22 cellular contexts compared by ENCODE assay signal in the genomic region with DNA sequence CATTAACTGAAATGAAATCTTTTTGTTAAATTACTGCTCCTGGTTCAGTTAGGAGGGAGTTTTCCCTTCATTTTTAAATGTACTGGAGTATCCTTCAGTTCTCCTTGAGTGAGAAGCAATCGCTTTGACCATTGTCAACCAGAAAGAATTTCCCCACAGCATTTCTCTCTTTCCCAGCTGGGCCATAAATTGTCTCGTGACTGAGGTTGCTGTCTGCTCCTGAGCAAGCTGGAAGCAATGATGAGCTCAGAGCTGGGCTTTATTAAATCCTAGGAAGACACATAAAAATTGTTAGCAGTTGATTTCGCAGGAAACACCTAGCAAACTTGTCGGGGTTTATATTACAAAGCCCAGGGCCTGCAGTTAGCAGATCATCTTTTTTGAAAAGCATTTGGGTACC.
"Had no signal": no experiment of that assay in that cellular context is flagged by ENCODE, and none has a peak within 500 bp of the region (broad histone marks: within the 10 kb centered on the region; RNA-seq: fewer than 3 reads in every experiment).

No MANE protein-coding gene starts in this region.

- H3K4me3 ChIP-seq: left ventricle myocardium inferior, skin epidermis, tibial artery had no signal

- H3K9me3 ChIP-seq: left ventricle myocardium inferior, tibial artery had no signal

- H3K27me3 ChIP-seq: foreskin keratinocyte, tibial artery had no signal

- ATAC-seq: foreskin keratinocyte; natural killer cell treated with Interleukin-12 subunit alpha and Interleukin-12 subunit beta and Interleukin-15 and Interleukin-18, amount 100 ng/mL, for 72 hours; right cardiac atrium; T-cell had no signal

- H3K9me3 Mint-ChIP-seq: activated naive CD4-positive, alpha-beta T cell treated with anti-CD3 and anti-CD28 coated beads for 36 hours; activated T-cell treated with anti-CD3 and anti-CD28 coated beads, Interleukin-2, amount 50 U/mL, for 24 hours; natural killer cell treated with Interleukin-12 subunit alpha and Interleukin-12 subunit beta and Interleukin-15 and Interleukin-18, amount 100 ng/mL, for 72 hours; T-cell had no signal

- DNase-seq: activated CD4-positive, alpha-beta T cell treated with anti-CD3 and anti-CD28 coated beads for 1 hour; activated CD4-positive, alpha-beta T cell treated with anti-CD3 and anti-CD28 coated beads, Interleukin-2, amount 50 U/mL, for 1 hour; activated CD8-positive, alpha-beta memory T cell treated with anti-CD3 and anti-CD28 coated beads, Interleukin-2, amount 50 U/mL, for 4 hours; activated naive CD4-positive, alpha-beta T cell treated with anti-CD3 and anti-CD28 coated beads for 36 hours; activated naive CD8-positive, alpha-beta T cell treated with anti-CD3 and anti-CD28 coated beads, Interleukin-2, amount 10 ng/mL, durations not matched to agents 7 days and 5 days; activated T-cell treated with anti-CD3 and anti-CD28 coated beads, Interleukin-2, amount 50 U/mL, for 24 hours; amygdala; cerebellar nuclear complex; foreskin keratinocyte; kidney glomerular epithelial cell; left ventricle myocardium inferior; midbrain; right cardiac atrium; stimulated activated CD4-positive, alpha-beta T cell treated with anti-CD3 and anti-CD28 coated beads, Interleukin-1b, Interleukin-23, amount 100 ng/mL, for 48 hours; T-cell; WERI-Rb-1 had no signal

- H3K4me3 Mint-ChIP-seq: activated naive CD4-positive, alpha-beta T cell treated with anti-CD3 and anti-CD28 coated beads for 36 hours; activated naive CD8-positive, alpha-beta T cell treated with anti-CD3 and anti-CD28 coated beads, Interleukin-2, amount 10 ng/mL, durations not matched to agents 7 days and 5 days; activated T-cell treated with anti-CD3 and anti-CD28 coated beads, Interleukin-2, amount 50 U/mL, for 24 hours; natural killer cell treated with Interleukin-12 subunit alpha and Interleukin-12 subunit beta and Interleukin-15 and Interleukin-18, amount 100 ng/mL, for 72 hours; stimulated activated naive CD8-positive, alpha-beta T cell treated with anti-CD3 and anti-CD28 coated beads, Interleukin-15, Interleukin-2, amounts not matched to agents 100 ng/mL and 50 ng/mL, for 24 hours; T-cell; T-helper 2 cell treated with Interferon-gamma antibody and Interleukin-4, amounts not matched to agents 5 μg/mL and 100 μg/mL, for 36 hours had no signal

- H3K4me1 ChIP-seq: tibial artery had no signal

- H3K27ac ChIP-seq: foreskin keratinocyte, left ventricle myocardium inferior, parathyroid adenoma, skin epidermis, tibial artery, WERI-Rb-1 had no signal

- H3K36me3 Mint-ChIP-seq: activated naive CD8-positive, alpha-beta T cell treated with anti-CD3 and anti-CD28 coated beads, Interleukin-2, amount 10 ng/mL, durations not matched to agents 7 days and 5 days; natural killer cell treated with Interleukin-12 subunit alpha and Interleukin-12 subunit beta and Interleukin-15 and Interleukin-18, amount 100 ng/mL, for 72 hours; T-cell had no signal

- H3K36me3 ChIP-seq: WERI-Rb-1 had no signal
